In the genomic region with DNA sequence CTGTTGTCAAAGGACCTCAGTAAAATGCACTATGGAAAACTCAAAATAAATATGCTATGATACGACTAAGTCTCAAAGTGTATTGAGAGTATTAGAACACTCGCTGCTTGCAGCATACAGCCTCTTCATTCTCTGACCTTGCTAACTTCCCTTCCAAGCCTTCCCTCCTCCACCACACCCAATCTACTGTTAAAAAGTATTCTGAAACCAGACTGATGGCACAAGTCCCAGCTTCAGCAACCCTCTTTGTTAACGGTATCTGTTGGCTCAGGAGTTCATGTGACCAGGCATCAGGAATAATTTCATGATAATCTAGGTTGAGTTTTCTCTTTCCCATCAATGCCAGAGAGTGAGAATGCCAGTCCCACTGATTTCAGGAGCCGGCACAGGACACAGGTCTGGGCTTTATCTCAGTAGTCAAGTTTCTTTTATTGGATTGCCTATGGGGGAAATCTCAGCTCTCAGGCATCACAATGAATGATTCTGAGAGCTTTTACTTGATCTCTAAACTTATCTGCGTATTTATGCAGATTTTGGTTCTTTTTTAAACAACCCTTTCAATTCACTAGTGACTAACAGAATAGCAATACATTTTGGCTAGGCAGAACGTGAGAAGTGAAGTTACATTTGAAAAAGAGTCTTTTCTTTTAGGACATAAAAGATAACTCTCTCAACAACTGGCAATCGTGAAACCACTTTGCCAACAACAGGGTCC, we compare ENCODE assay signal across 2 cellular contexts.
TF ChIP-seq lines count a peak whose summit lies in the region.

No MANE protein-coding gene starts in this region.

TF ChIP-seq in A549, 52 proteins besides CTCF, POLR2A, EP300 and RAD21 (continued from another document):
- no peak for TF ChIP-seq HMGXB4 (CRISPR knock-in tag; IDR thresholded peaks at IDR 0.05; ENCODE audit: borderline replicate concordance)

TF ChIP-seq in IMR-90, 13 proteins besides CTCF, POLR2A, EP300 and RAD21 (continued from another document):
- no peak for TF ChIP-seq MAFK (IDR thresholded peaks at IDR 0.05; ENCODE audit: low read depth, low read length)
TF ChIP-seq in IMR-90: peak in this region for 0.
